ENCODE assay signal across 17 cellular contexts in genomic region chr1:21489146-21489545, GRCh38. TPM values are rescaled to one million over a fixed set of nuclear protein-coding genes. Genes with fewer than 3 reads are reported as not detected.
"Had no signal": no experiment of that assay in that cellular context is flagged by ENCODE, and none has a peak within 500 bp of the region (broad histone marks: within the 10 kb centered on the region; RNA-seq: fewer than 3 reads in every experiment).

No MANE protein-coding gene starts in this region.

- H3K9me3 Mint-ChIP-seq: nephron had no signal

- H3K27ac ChIP-seq: body of pancreas, esophagus squamous epithelium, hepatocyte, parathyroid adenoma, thyroid gland, WERI-Rb-1 had no signal

- H3K79me2 ChIP-seq: hepatocyte, parathyroid adenoma had no signal

- ATAC-seq: body of pancreas, left cardiac atrium, sciatic nerve had no signal

- H3K36me3 ChIP-seq: esophagus squamous epithelium, thyroid gland, WERI-Rb-1 had no signal

- H3K4me2 ChIP-seq: hepatocyte, smooth muscle cell had no signal

- H3K36me3 Mint-ChIP-seq: activated naive CD8-positive, alpha-beta T cell treated with anti-CD3 and anti-CD28 coated beads, Interleukin-2, amount 10 ng/mL, durations not matched to agents 7 days and 5 days had no signal

- H3K9ac ChIP-seq: parathyroid adenoma had no signal

- DNase-seq: activated CD4-positive, alpha-beta T cell treated with anti-CD3 and anti-CD28 coated beads for 4 hours; activated naive CD4-positive, alpha-beta T cell; activated naive CD8-positive, alpha-beta T cell treated with anti-CD3 and anti-CD28 coated beads, Interleukin-2, amount 10 ng/mL, durations not matched to agents 7 days and 5 days; body of pancreas; effector memory CD4-positive, alpha-beta T cell; esophagus squamous epithelium; left cardiac atrium; thyroid gland had no signal

- H3K27me3 ChIP-seq: body of pancreas, hepatocyte, thyroid gland had no signal

- H3K4me1 Mint-ChIP-seq: nephron had no signal

- H3K4me1 ChIP-seq: body of pancreas, parathyroid adenoma, thyroid gland had no signal

- H3K4me3 ChIP-seq: body of pancreas, esophagus squamous epithelium, hepatocyte, smooth muscle cell, thyroid gland had no signal

- H3K4me3 Mint-ChIP-seq: nephron had no signal

- H2AFZ ChIP-seq: hepatocyte, parathyroid adenoma had no signal

- H3K9me3 ChIP-seq: body of pancreas, esophagus squamous epithelium, thyroid gland had no signal

- H3K27ac Mint-ChIP-seq: activated naive CD8-positive, alpha-beta T cell treated with anti-CD3 and anti-CD28 coated beads, Interleukin-2, amount 10 ng/mL, durations not matched to agents 7 days and 5 days; nephron; stimulated activated memory B cell treated with anti-CD40 and anti-IgM and Interleukin-4, amounts not matched to agents 10 μg/mL and 1 μg/mL and 100 μg/mL, for 72 hours had no signal

RNA-seq across cellular contexts. Expression of gene ALPL, which starts 20.1 kb away (rescaled TPM):
- total RNA-seq: activated CD8-positive, alpha-beta memory T cell treated with anti-CD3 and anti-CD28 coated beads for 36 hours; activated naive CD8-positive, alpha-beta T cell treated with anti-CD3 and anti-CD28 coated beads, Interleukin-2, amount 10 ng/mL, durations not matched to agents 7 days and 5 days; T-helper 2 cell treated with Interferon-gamma antibody and Interleukin-4, amounts not matched to agents 100 ng/mL and 5 ng/mL, for 36 hours had no signal
